Comparison of ENCODE assay signal across 18 cellular contexts in genomic region chr4:92497141-92497540, GRCh38.
DNase-seq lines count a peak whose midpoint lies in the region; ATAC-seq lines count a peak whose summit lies in the region.
"Had no signal": no experiment of that assay in that cellular context is flagged by ENCODE, and none has a peak within 500 bp of the region (broad histone marks: within the 10 kb centered on the region; RNA-seq: fewer than 3 reads in every experiment).

No MANE protein-coding gene starts in this region.

- H3K36me3 Mint-ChIP-seq in stimulated activated effector memory CD8-positive, alpha-beta T cell treated with anti-CD3 and anti-CD28 coated beads, Interleukin-12 subunit alpha, Interleukin-12 subunit beta, amount 100 ng/mL, for 72 hours: no peaks in the 10 kb centered on the region
- H3K36me3 Mint-ChIP-seq: CD4-positive, CD25-positive, alpha-beta regulatory T cell; CD8-positive, alpha-beta memory T cell had no signal

- WGBS in aorta, 2 donors: 78 to 86% methylated on average over 1 of the region's 1 CpG

- no peaks in the 10 kb centered on the region for H3K36me3 ChIP-seq in aorta (ENCODE audit: control insufficient read depth in 1 of 2, insufficient read depth in 2 of 2, low read length in 1 of 2)
- H3K36me3 ChIP-seq: BE2C had no signal

- DNase-seq in DMS 273 treated with DMSO at 0.1 percent for 48 hours (lab: John Stamatoyannopoulos, UW) (peak; percentile 1), NCI-H2171 treated with DMSO at 0.1 percent for 48 hours (lab: John Stamatoyannopoulos, UW) (peak; percentile 63), NCI-H82 treated with DMSO at 0.1 percent for 48 hours (lab: John Stamatoyannopoulos, UW; ENCODE audit: unreplicated experiment) (peak; percentile 28), aorta (no peak), NCI-H774 (lab: John Stamatoyannopoulos, UW) (no peak)
- no peak for DNase-seq in stimulated activated effector memory CD8-positive, alpha-beta T cell treated with anti-CD3 and anti-CD28 coated beads, Interleukin-12 subunit alpha, Interleukin-12 subunit beta, amount 100 ng/mL, for 72 hours (ENCODE audit: low spot score in 2 of 2)
- DNase-seq: ACHN; BE2C; CD4-positive, CD25-positive, alpha-beta regulatory T cell; CD8-positive, alpha-beta memory T cell; COR-L47; DMS79 treated with DMSO at 0.1 percent for 48 hours; GOT3; H7; HFFc6 had no signal

- intact Hi-C loops in aorta (cut with DNase I): no loop called here

- ATAC-seq in aorta (ENCODE audit: low FRiP score) (no peak), esophagus mucosa (no peak)
- no peak for ATAC-seq in stimulated activated effector memory CD8-positive, alpha-beta T cell treated with anti-CD3 and anti-CD28 coated beads, Interleukin-12 subunit alpha, Interleukin-12 subunit beta, amount 100 ng/mL, for 72 hours
- ATAC-seq: GM12878, HCT116 had no signal

- H3K4me3 ChIP-seq in aorta (ENCODE audit: low read length in 2 of 2): no peak overlapping the region
- H3K4me3 ChIP-seq: GM12878 had no signal

- H3K4me3 Mint-ChIP-seq in stimulated activated effector memory CD8-positive, alpha-beta T cell treated with anti-CD3 and anti-CD28 coated beads, Interleukin-12 subunit alpha, Interleukin-12 subunit beta, amount 100 ng/mL, for 72 hours: no peak overlapping the region
- H3K4me3 Mint-ChIP-seq: CD4-positive, CD25-positive, alpha-beta regulatory T cell; CD8-positive, alpha-beta memory T cell; HFFc6 had no signal

- H3K27me3 ChIP-seq in aorta (ENCODE audit: control insufficient read depth in 1 of 2, insufficient read depth in 2 of 2, low read length in 1 of 2): no peaks in the 10 kb centered on the region
- H3K27me3 ChIP-seq: BE2C had no signal

- no peaks in the 10 kb centered on the region for H3K9me3 ChIP-seq in aorta (ENCODE audit: control insufficient read depth, low read length)
- H3K9me3 ChIP-seq: BE2C had no signal

- H3K9me3 Mint-ChIP-seq in stimulated activated effector memory CD8-positive, alpha-beta T cell treated with anti-CD3 and anti-CD28 coated beads, Interleukin-12 subunit alpha, Interleukin-12 subunit beta, amount 100 ng/mL, for 72 hours: peaks cover 17% of the 10 kb centered on the region

- H3K4me1 ChIP-seq in aorta (ENCODE audit: control insufficient read depth in 1 of 2, insufficient read depth in 2 of 2, low read length in 2 of 2): no peaks in the 10 kb centered on the region
- H3K4me1 ChIP-seq: BE2C had no signal

- H3K4me1 Mint-ChIP-seq in stimulated activated effector memory CD8-positive, alpha-beta T cell treated with anti-CD3 and anti-CD28 coated beads, Interleukin-12 subunit alpha, Interleukin-12 subunit beta, amount 100 ng/mL, for 72 hours: no peaks in the 10 kb centered on the region
- H3K4me1 Mint-ChIP-seq: CD4-positive, CD25-positive, alpha-beta regulatory T cell; CD8-positive, alpha-beta memory T cell had no signal

- H3K27ac Mint-ChIP-seq in stimulated activated effector memory CD8-positive, alpha-beta T cell treated with anti-CD3 and anti-CD28 coated beads, Interleukin-12 subunit alpha, Interleukin-12 subunit beta, amount 100 ng/mL, for 72 hours: no peak overlapping the region
- H3K27ac Mint-ChIP-seq: CD4-positive, CD25-positive, alpha-beta regulatory T cell; CD8-positive, alpha-beta memory T cell; HFFc6 had no signal

- no peak overlapping the region for H3K27ac ChIP-seq in aorta (ENCODE audit: low read depth in 1 of 2, low read length in 2 of 2)

Comparison
In these comparisons a context has a peak if more than half of its experiments do, and no peak if none do; other contexts are left out.
1. DNase-seq: peak in DMS 273 treated with DMSO at 0.1 percent for 48 hours (single experiment), NCI-H2171 treated with DMSO at 0.1 percent for 48 hours (single experiment) and NCI-H82 treated with DMSO at 0.1 percent for 48 hours (single experiment); none in aorta (0 of 2), NCI-H774 (single experiment) and stimulated activated effector memory CD8-positive, alpha-beta T cell treated with anti-CD3 and anti-CD28 coated beads, Interleukin-12 subunit alpha, Interleukin-12 subunit beta, amount 100 ng/mL, for 72 hours (0 of 2).